In the genomic region with DNA sequence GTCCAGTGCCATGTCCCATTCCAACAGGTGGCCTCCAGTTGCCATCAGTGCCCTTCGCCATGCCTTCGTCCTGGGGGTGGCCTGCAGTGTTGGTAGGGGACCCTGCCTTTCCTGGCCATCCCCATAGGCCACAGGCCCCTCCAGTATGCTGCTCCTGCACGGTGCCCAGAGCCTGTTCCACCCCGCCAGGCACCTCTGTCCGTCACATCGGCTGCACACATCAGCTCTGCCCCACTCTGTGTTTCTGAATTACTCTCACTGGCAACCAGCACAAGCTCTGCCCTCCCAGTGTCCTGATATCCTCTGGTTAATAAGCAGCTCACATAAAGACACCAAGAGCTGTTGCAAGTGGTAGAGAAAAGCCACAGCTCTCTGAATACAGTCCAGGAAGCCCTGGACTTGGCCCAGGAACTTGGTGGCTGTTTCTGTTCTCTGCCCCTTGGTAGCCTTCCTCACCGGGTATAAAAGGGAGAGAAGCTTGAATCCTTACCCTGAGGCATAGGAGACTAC, we compare ENCODE assay signal across 1 cellular context.
TF ChIP-seq lines count a peak whose summit lies in the region.

No MANE protein-coding gene starts in this region.

TF ChIP-seq in WTC11, 78 proteins besides CTCF, POLR2A, EP300 and RAD21 (continued from another document):
- TF ChIP-seq, protein P1, sequence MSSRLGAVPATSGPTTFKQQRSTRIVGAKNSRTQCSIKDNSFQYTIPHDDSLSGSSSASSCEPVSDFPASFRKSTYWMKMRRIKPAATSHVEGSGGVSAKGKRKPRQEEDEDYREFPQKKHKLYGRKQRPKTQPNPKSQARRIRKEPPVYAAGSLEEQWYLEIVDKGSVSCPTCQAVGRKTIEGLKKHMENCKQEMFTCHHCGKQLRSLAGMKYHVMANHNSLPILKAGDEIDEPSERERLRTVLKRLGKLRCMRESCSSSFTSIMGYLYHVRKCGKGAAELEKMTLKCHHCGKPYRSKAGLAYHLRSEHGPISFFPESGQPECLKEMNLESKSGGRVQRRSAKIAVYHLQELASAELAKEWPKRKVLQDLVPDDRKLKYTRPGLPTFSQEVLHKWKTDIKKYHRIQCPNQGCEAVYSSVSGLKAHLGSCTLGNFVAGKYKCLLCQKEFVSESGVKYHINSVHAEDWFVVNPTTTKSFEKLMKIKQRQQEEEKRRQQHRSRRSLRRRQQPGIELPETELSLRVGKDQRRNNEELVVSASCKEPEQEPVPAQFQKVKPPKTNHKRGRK (CRISPR knock-in tag; IDR thresholded peaks at IDR 0.05; ENCODE audit: borderline replicate concordance): no peak
- TF ChIP-seq, protein P2, sequence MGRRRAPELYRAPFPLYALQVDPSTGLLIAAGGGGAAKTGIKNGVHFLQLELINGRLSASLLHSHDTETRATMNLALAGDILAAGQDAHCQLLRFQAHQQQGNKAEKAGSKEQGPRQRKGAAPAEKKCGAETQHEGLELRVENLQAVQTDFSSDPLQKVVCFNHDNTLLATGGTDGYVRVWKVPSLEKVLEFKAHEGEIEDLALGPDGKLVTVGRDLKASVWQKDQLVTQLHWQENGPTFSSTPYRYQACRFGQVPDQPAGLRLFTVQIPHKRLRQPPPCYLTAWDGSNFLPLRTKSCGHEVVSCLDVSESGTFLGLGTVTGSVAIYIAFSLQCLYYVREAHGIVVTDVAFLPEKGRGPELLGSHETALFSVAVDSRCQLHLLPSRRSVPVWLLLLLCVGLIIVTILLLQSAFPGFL (CRISPR knock-in tag; IDR thresholded peaks at IDR 0.05; ENCODE audit: borderline replicate concordance): no peak
- TF ChIP-seq, protein P3, sequence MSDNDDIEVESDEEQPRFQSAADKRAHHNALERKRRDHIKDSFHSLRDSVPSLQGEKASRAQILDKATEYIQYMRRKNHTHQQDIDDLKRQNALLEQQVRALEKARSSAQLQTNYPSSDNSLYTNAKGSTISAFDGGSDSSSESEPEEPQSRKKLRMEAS (CRISPR knock-in tag; IDR thresholded peaks at IDR 0.05): no peak
- TF ChIP-seq, protein P4, sequence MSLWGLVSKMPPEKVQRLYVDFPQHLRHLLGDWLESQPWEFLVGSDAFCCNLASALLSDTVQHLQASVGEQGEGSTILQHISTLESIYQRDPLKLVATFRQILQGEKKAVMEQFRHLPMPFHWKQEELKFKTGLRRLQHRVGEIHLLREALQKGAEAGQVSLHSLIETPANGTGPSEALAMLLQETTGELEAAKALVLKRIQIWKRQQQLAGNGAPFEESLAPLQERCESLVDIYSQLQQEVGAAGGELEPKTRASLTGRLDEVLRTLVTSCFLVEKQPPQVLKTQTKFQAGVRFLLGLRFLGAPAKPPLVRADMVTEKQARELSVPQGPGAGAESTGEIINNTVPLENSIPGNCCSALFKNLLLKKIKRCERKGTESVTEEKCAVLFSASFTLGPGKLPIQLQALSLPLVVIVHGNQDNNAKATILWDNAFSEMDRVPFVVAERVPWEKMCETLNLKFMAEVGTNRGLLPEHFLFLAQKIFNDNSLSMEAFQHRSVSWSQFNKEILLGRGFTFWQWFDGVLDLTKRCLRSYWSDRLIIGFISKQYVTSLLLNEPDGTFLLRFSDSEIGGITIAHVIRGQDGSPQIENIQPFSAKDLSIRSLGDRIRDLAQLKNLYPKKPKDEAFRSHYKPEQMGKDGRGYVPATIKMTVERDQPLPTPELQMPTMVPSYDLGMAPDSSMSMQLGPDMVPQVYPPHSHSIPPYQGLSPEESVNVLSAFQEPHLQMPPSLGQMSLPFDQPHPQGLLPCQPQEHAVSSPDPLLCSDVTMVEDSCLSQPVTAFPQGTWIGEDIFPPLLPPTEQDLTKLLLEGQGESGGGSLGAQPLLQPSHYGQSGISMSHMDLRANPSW (CRISPR knock-in tag; conservative IDR thresholded peaks at IDR 0.05; ENCODE audit: low read depth): no peak
- TF ChIP-seq, protein P5, sequence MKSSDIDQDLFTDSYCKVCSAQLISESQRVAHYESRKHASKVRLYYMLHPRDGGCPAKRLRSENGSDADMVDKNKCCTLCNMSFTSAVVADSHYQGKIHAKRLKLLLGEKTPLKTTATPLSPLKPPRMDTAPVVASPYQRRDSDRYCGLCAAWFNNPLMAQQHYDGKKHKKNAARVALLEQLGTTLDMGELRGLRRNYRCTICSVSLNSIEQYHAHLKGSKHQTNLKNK (CRISPR knock-in tag; IDR thresholded peaks at IDR 0.05): no peak
- no peak for TF ChIP-seq ATF1 (CRISPR knock-in tag; IDR thresholded peaks at IDR 0.05)
- no peak for TF ChIP-seq ZNF317 (CRISPR knock-in tag; IDR thresholded peaks at IDR 0.05; ENCODE audit: borderline replicate concordance, low read depth)
- no peak for TF ChIP-seq CBFB (CRISPR knock-in tag; IDR thresholded peaks at IDR 0.05; ENCODE audit: low read depth)
- TF ChIP-seq, protein P6, sequence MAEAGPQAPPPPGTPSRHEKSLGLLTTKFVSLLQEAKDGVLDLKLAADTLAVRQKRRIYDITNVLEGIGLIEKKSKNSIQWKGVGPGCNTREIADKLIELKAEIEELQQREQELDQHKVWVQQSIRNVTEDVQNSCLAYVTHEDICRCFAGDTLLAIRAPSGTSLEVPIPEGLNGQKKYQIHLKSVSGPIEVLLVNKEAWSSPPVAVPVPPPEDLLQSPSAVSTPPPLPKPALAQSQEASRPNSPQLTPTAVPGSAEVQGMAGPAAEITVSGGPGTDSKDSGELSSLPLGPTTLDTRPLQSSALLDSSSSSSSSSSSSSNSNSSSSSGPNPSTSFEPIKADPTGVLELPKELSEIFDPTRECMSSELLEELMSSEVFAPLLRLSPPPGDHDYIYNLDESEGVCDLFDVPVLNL (CRISPR knock-in tag; IDR thresholded peaks at IDR 0.05; ENCODE audit: borderline replicate concordance, low read depth): no peak
- TF ChIP-seq TEAD4 (CRISPR knock-in tag; IDR thresholded peaks at IDR 0.05): no peak
- TF ChIP-seq ZNF671 (CRISPR knock-in tag; IDR thresholded peaks at IDR 0.05): no peak
